10 cellular contexts compared by ENCODE assay signal in the genomic region with DNA sequence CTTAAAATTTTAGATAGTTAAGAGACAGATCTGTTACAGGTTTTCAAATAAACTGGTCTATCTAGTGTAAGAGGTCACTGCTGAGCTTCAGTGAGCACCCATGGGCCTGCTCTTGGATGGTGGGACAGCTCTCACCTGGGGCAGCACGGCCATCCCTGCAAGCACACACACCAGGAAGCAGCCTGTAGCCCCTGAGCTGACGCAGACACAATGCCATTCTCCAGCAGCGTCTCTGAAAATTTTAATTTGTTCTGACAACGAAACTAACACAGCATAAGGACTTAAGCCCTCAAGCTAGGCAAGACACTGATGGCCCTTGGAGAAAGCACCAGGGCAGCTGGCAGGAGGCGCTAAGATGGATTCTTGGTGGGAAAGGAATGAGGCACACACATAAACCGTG. TPM values are rescaled to one million over a fixed set of nuclear protein-coding genes. Genes with fewer than 3 reads are reported as not detected.
A peak's percentile ranks its signal among the peaks of the same experiment; 100 is the strongest.
DNase-seq lines count a peak whose midpoint lies in the region; ATAC-seq and TF ChIP-seq lines count a peak whose summit lies in the region.
"Had no signal": no experiment of that assay in that cellular context is flagged by ENCODE, and none has a peak within 500 bp of the region (broad histone marks: within the 10 kb centered on the region; RNA-seq: fewer than 3 reads in every experiment).

No MANE protein-coding gene starts in this region.

- H3K4me1 Mint-ChIP-seq in activated T-helper 2 cell treated with anti-CD3 and anti-CD28 coated beads, Interferon-gamma antibody, Interleukin-2, Interleukin-4, amounts not matched to agents 10 μg/mL and 5 μg/mL and 100 μg/mL, durations not matched to agents 14 hours and 24 hours and 36 hours (ENCODE audit: low read depth), result peaks cover 52% of the 10 kb centered on the region
- peaks cover 46 to 50% of the 10 kb centered on the region in 2 donors for H3K4me1 Mint-ChIP-seq in natural killer cell treated with Interleukin-12 subunit alpha and Interleukin-12 subunit beta and Interleukin-15 and Interleukin-18, amount 100 ng/mL, for 72 hours (ENCODE audit: low read depth in 2 of 2)

- peaks cover 49% of the 10 kb centered on the region for H3K36me3 Mint-ChIP-seq in activated T-helper 2 cell treated with anti-CD3 and anti-CD28 coated beads, Interferon-gamma antibody, Interleukin-2, Interleukin-4, amounts not matched to agents 10 μg/mL and 5 μg/mL and 100 μg/mL, durations not matched to agents 14 hours and 24 hours and 36 hours (ENCODE audit: low read depth)
- H3K36me3 Mint-ChIP-seq in natural killer cell treated with Interleukin-12 subunit alpha and Interleukin-12 subunit beta and Interleukin-15 and Interleukin-18, amount 100 ng/mL, for 72 hours, result peaks cover 5% of the 10 kb centered on the region

- peaks cover 1 to 70% (median 56%) of the 10 kb centered on the region in 11 experiments; a peak in 20 of 22 replicates for H4K20me1 ChIP-seq in BLaER1 treated with 17β-estradiol and CSF1 and Interleukin-3, amounts not matched to agents 10 nM and 100 nM

- peak overlapping the region; percentile 64 to 99 (median 92); a peak in 20 of 22 replicates for H3K9ac ChIP-seq in BLaER1 treated with 17β-estradiol and CSF1 and Interleukin-3, amounts not matched to agents 10 nM and 100 nM

- ATAC-seq in natural killer cell treated with Interleukin-12 subunit alpha and Interleukin-12 subunit beta and Interleukin-15 and Interleukin-18, amount 100 ng/mL, for 72 hours, result no peak
- ATAC-seq in GM21619 (IDR thresholded peaks at IDR 0.05; ENCODE audit: unreplicated experiment), result no peak
- ATAC-seq in HG02678 (IDR thresholded peaks at IDR 0.05; ENCODE audit: unreplicated experiment), result no peak

- peak overlapping the region; percentile 43 to 99 (median 89); a peak in 18 of 20 replicates for H3K4me3 ChIP-seq in BLaER1 treated with 17β-estradiol and CSF1 and Interleukin-3, amounts not matched to agents 10 nM and 100 nM
- H3K4me3 ChIP-seq in GM12875 (ENCODE audit: low read depth, low read length), result peak overlapping the region; percentile 61

- no peaks in the 10 kb centered on the region for H3K9me3 ChIP-seq in BLaER1 treated with 17β-estradiol and CSF1 and Interleukin-3, amounts not matched to agents 10 nM and 100 nM (replicated peaks in 1 of 11)

- peaks cover 73 to 81% (median 75%) of the 10 kb centered on the region in 10 experiments for H3K4me1 ChIP-seq in BLaER1 treated with 17β-estradiol and CSF1 and Interleukin-3, amounts not matched to agents 10 nM and 100 nM

- peaks cover 38 to 65% (median 50%) of the 10 kb centered on the region in 11 experiments for H3K36me3 ChIP-seq in BLaER1 treated with 17β-estradiol and CSF1 and Interleukin-3, amounts not matched to agents 10 nM and 100 nM

- no peaks in the 10 kb centered on the region for H3K27me3 ChIP-seq in BLaER1 treated with 17β-estradiol and CSF1 and Interleukin-3, amounts not matched to agents 10 nM and 100 nM

- DNase-seq in activated T-helper 2 cell treated with anti-CD3 and anti-CD28 coated beads, Interferon-gamma antibody, Interleukin-2, Interleukin-4, amounts not matched to agents 10 μg/mL and 5 μg/mL and 100 μg/mL, durations not matched to agents 14 hours and 24 hours and 36 hours (ENCODE audit: low spot score), result no peak
- DNase-seq in natural killer cell treated with Interleukin-12 subunit alpha and Interleukin-12 subunit beta and Interleukin-15 and Interleukin-18, amount 100 ng/mL, for 72 hours (ENCODE audit: low spot score), result no peak
- no peak for DNase-seq in HPDE6-E6E7 (ENCODE audit: extremely low spot score)
- no peak for DNase-seq in stimulated activated naive CD4-positive, alpha-beta T cell treated with Interleukin-2 at 50 U/mL for 16 hours (lab: John Stamatoyannopoulos, UW)
- DNase-seq: NCI-H1930, WERI-Rb-1 had no signal

- peak overlapping the region; percentile 94 for H3K27ac Mint-ChIP-seq in activated T-helper 2 cell treated with anti-CD3 and anti-CD28 coated beads, Interferon-gamma antibody, Interleukin-2, Interleukin-4, amounts not matched to agents 10 μg/mL and 5 μg/mL and 100 μg/mL, durations not matched to agents 14 hours and 24 hours and 36 hours
- peak overlapping the region; percentile 92 to 95 for H3K27ac Mint-ChIP-seq in natural killer cell treated with Interleukin-12 subunit alpha and Interleukin-12 subunit beta and Interleukin-15 and Interleukin-18, amount 100 ng/mL, for 72 hours

- H3K9me3 Mint-ChIP-seq in activated T-helper 2 cell treated with anti-CD3 and anti-CD28 coated beads, Interferon-gamma antibody, Interleukin-2, Interleukin-4, amounts not matched to agents 10 μg/mL and 5 μg/mL and 100 μg/mL, durations not matched to agents 14 hours and 24 hours and 36 hours, result no peaks in the 10 kb centered on the region
- no peaks in the 10 kb centered on the region for H3K9me3 Mint-ChIP-seq in natural killer cell treated with Interleukin-12 subunit alpha and Interleukin-12 subunit beta and Interleukin-15 and Interleukin-18, amount 100 ng/mL, for 72 hours

- H3K4me3 Mint-ChIP-seq in activated T-helper 2 cell treated with anti-CD3 and anti-CD28 coated beads, Interferon-gamma antibody, Interleukin-2, Interleukin-4, amounts not matched to agents 10 μg/mL and 5 μg/mL and 100 μg/mL, durations not matched to agents 14 hours and 24 hours and 36 hours (ENCODE audit: low read depth), result peak overlapping the region; percentile 81
- H3K4me3 Mint-ChIP-seq in natural killer cell treated with Interleukin-12 subunit alpha and Interleukin-12 subunit beta and Interleukin-15 and Interleukin-18, amount 100 ng/mL, for 72 hours, result peak overlapping the region; percentile 90

- no peak for TF ChIP-seq CTCF in GM12875 (IDR thresholded peaks at IDR 0.05; ENCODE audit: borderline replicate concordance, insufficient read depth, low read depth, low read length)

- H3K4me2 ChIP-seq in BLaER1 treated with 17β-estradiol and CSF1 and Interleukin-3, amounts not matched to agents 10 nM and 100 nM, result peak overlapping the region; percentile 89 to 99 (median 96)

- intact Hi-C loops in activated T-helper 2 cell treated with anti-CD3 and anti-CD28 coated beads, Interferon-gamma antibody, Interleukin-2, Interleukin-4, amounts not matched to agents 10 μg/mL and 5 μg/mL and 100 μg/mL, durations not matched to agents 14 hours and 24 hours and 36 hours (cut with micrococcal nuclease), result no loop called here

- H3K27me3 Mint-ChIP-seq in activated T-helper 2 cell treated with anti-CD3 and anti-CD28 coated beads, Interferon-gamma antibody, Interleukin-2, Interleukin-4, amounts not matched to agents 10 μg/mL and 5 μg/mL and 100 μg/mL, durations not matched to agents 14 hours and 24 hours and 36 hours (ENCODE audit: low read depth), result no peaks in the 10 kb centered on the region
- H3K27me3 Mint-ChIP-seq in natural killer cell treated with Interleukin-12 subunit alpha and Interleukin-12 subunit beta and Interleukin-15 and Interleukin-18, amount 100 ng/mL, for 72 hours, result no peaks in the 10 kb centered on the region

- H3K27ac ChIP-seq in BLaER1 treated with 17β-estradiol and CSF1 and Interleukin-3, amounts not matched to agents 10 nM and 100 nM, result peak overlapping the region in 10 of 11 experiments; percentile 55 to 100 (median 98); a peak in 19 of 22 replicates
- H3K27ac ChIP-seq: WERI-Rb-1 had no signal

RNA-seq across cellular contexts. Expression of gene LIMD2, which starts 2.7 kb away (rescaled TPM):
- 178 and 182 TPM in 2 replicates for total RNA-seq in activated T-helper 2 cell treated with anti-CD3 and anti-CD28 coated beads, Interferon-gamma antibody, Interleukin-2, Interleukin-4, amounts not matched to agents 10 μg/mL and 5 μg/mL and 100 μg/mL, durations not matched to agents 14 hours and 24 hours and 36 hours
- total RNA-seq in natural killer cell treated with Interleukin-12 subunit alpha and Interleukin-12 subunit beta and Interleukin-15 and Interleukin-18, amount 100 ng/mL, for 72 hours, result 100 to 1,000 TPM; 114 to 185 TPM

RNA-seq across cellular contexts. Expression of gene STRADA, which starts 39.0 kb away (rescaled TPM):
- 54.0 and 57.4 TPM in 2 replicates for total RNA-seq in activated T-helper 2 cell treated with anti-CD3 and anti-CD28 coated beads, Interferon-gamma antibody, Interleukin-2, Interleukin-4, amounts not matched to agents 10 μg/mL and 5 μg/mL and 100 μg/mL, durations not matched to agents 14 hours and 24 hours and 36 hours
- 10 to 100 TPM; 59.5 to 86.5 TPM for total RNA-seq in natural killer cell treated with Interleukin-12 subunit alpha and Interleukin-12 subunit beta and Interleukin-15 and Interleukin-18, amount 100 ng/mL, for 72 hours
